ENCODE assay signal across 1 cellular context in the genomic region with DNA sequence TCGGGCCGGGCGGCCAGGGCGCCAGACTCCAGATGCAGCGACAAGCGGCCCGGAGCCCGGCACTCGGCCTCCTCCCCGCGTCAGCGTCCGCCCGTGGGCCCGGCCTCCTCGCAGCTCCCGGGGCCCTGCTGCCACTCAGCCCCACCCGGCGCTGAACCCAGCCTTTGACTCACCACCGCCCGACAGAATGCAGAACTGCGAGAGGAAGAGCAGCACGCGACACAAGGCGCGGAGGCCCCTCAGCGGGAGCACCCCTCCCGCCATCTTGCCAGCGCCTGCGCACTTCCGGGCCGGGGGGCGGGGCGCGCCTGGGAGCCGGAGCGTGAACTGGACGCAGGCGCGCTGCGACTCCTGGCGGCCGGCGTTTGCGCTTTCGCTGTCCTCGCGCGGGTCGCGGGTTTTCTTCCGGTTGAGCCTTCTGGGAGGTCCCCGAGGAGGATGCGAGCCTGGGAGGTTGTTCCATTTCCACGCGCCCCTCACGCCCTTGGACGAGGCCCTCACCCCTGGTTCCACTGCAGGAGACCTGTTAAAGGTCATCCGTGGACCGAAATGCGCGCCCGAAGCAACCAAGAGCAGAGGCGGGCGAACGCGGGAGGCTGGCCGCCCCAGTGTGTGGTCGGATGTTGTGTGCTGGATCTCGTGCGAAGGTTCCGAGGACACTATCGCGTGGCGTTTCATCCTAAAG.
TF ChIP-seq lines count a peak whose summit lies in the region.

A gene with protein sequence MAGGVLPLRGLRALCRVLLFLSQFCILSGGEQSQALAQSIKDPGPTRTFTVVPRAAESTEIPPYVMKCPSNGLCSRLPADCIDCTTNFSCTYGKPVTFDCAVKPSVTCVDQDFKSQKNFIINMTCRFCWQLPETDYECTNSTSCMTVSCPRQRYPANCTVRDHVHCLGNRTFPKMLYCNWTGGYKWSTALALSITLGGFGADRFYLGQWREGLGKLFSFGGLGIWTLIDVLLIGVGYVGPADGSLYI (minus strand): TSS at position 284 of the 685 bp plus-strand sequence. CDS start 20 bp downstream, at position 264.

TF ChIP-seq in GM12878, 131 proteins besides CTCF, POLR2A, EP300 and RAD21 (continued from another document and continues in another):
- TF ChIP-seq RB1 (IDR thresholded peaks at IDR 0.05; ENCODE audit: borderline replicate concordance) (peak; percentile 68; the same call in 1 of the 2 replicates), MXI1 (IDR thresholded peaks at IDR 0.05; ENCODE audit: low read depth, low read length) (peak; percentile 60; the same call in 1 of the 2 replicates), WRNIP1 (IDR thresholded peaks at IDR 0.05; ENCODE audit: borderline replicate concordance, low read depth, low read length) (no peak), POLR2AphosphoS5 (IDR thresholded peaks at IDR 0.05; ENCODE audit: low read length) (peak; percentile 91), CREM (IDR thresholded peaks at IDR 0.05; ENCODE audit: low read depth) (peak; percentile 43; the same call in 1 of the 2 replicates), SUZ12 (IDR thresholded peaks at IDR 0.05; ENCODE audit: unreplicated experiment) (no peak), PAX8 (IDR thresholded peaks at IDR 0.05) (no peak), ZNF622 (IDR thresholded peaks at IDR 0.05) (no peak), MYB (IDR thresholded peaks at IDR 0.05; ENCODE audit: borderline replicate concordance, low read depth, low read length) (no peak), MTA3 (IDR thresholded peaks at IDR 0.05; ENCODE audit: borderline replicate concordance, low read length) (no peak), JUNB (IDR thresholded peaks at IDR 0.05) (no peak), ZNF24 (IDR thresholded peaks at IDR 0.05) (no peak), GABPA (IDR thresholded peaks at IDR 0.05; ENCODE audit: low read depth) (peak; percentile 82), NRF1 (conservative IDR thresholded peaks at IDR 0.05; ENCODE audit: low read depth, low read length) (peak; percentile 54), NFYA (IDR thresholded peaks at IDR 0.05; ENCODE audit: borderline replicate concordance, low read depth, low read length) (no peak), PBX3 (IDR thresholded peaks at IDR 0.05; ENCODE audit: insufficient replicate concordance, low read depth, low read length) (peak; percentile 11), BCL11A (IDR thresholded peaks at IDR 0.05; ENCODE audit: low read depth, low read length) (0 out of 2 replicates have a peak, but pooled peaks have one; percentile 11), CHD4 (IDR thresholded peaks at IDR 0.05) (no peak), GATAD2B (conservative IDR thresholded peaks at IDR 0.05; ENCODE audit: low read depth) (0 out of 2 replicates have a peak, but pooled peaks have one; percentile 91), SIX5 (IDR thresholded peaks at IDR 0.05; ENCODE audit: low read depth, low read length, severe bottlenecking) (no peak), FOXM1 (IDR thresholded peaks at IDR 0.05; ENCODE audit: low read depth, low read length) (no peak), KLF5 (IDR thresholded peaks at IDR 0.05; ENCODE audit: partially characterized antibody) (peak; percentile 68), PKNOX1 (IDR thresholded peaks at IDR 0.05) (peak; percentile 79)
- TF ChIP-seq, protein P1, sequence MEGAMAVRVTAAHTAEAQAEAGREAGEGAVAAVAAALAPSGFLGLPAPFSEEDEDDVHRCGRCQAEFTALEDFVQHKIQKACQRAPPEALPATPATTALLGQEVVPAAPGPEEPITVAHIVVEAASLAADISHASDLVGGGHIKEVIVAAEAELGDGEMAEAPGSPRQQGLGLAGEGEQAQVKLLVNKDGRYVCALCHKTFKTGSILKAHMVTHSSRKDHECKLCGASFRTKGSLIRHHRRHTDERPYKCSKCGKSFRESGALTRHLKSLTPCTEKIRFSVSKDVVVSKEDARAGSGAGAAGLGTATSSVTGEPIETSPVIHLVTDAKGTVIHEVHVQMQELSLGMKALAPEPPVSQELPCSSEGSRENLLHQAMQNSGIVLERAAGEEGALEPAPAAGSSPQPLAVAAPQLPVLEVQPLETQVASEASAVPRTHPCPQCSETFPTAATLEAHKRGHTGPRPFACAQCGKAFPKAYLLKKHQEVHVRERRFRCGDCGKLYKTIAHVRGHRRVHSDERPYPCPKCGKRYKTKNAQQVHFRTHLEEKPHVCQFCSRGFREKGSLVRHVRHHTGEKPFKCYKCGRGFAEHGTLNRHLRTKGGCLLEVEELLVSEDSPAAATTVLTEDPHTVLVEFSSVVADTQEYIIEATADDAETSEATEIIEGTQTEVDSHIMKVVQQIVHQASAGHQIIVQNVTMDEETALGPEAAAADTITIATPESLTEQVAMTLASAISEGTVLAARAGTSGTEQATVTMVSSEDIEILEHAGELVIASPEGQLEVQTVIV (IDR thresholded peaks at IDR 0.05; ENCODE audit: borderline replicate concordance, partially characterized antibody) = peak; percentile 55
- TF ChIP-seq, protein P2, sequence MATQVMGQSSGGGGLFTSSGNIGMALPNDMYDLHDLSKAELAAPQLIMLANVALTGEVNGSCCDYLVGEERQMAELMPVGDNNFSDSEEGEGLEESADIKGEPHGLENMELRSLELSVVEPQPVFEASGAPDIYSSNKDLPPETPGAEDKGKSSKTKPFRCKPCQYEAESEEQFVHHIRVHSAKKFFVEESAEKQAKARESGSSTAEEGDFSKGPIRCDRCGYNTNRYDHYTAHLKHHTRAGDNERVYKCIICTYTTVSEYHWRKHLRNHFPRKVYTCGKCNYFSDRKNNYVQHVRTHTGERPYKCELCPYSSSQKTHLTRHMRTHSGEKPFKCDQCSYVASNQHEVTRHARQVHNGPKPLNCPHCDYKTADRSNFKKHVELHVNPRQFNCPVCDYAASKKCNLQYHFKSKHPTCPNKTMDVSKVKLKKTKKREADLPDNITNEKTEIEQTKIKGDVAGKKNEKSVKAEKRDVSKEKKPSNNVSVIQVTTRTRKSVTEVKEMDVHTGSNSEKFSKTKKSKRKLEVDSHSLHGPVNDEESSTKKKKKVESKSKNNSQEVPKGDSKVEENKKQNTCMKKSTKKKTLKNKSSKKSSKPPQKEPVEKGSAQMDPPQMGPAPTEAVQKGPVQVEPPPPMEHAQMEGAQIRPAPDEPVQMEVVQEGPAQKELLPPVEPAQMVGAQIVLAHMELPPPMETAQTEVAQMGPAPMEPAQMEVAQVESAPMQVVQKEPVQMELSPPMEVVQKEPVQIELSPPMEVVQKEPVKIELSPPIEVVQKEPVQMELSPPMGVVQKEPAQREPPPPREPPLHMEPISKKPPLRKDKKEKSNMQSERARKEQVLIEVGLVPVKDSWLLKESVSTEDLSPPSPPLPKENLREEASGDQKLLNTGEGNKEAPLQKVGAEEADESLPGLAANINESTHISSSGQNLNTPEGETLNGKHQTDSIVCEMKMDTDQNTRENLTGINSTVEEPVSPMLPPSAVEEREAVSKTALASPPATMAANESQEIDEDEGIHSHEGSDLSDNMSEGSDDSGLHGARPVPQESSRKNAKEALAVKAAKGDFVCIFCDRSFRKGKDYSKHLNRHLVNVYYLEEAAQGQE (IDR thresholded peaks at IDR 0.05; ENCODE audit: low read depth, low read length) = no peak
- TF ChIP-seq, protein P3, sequence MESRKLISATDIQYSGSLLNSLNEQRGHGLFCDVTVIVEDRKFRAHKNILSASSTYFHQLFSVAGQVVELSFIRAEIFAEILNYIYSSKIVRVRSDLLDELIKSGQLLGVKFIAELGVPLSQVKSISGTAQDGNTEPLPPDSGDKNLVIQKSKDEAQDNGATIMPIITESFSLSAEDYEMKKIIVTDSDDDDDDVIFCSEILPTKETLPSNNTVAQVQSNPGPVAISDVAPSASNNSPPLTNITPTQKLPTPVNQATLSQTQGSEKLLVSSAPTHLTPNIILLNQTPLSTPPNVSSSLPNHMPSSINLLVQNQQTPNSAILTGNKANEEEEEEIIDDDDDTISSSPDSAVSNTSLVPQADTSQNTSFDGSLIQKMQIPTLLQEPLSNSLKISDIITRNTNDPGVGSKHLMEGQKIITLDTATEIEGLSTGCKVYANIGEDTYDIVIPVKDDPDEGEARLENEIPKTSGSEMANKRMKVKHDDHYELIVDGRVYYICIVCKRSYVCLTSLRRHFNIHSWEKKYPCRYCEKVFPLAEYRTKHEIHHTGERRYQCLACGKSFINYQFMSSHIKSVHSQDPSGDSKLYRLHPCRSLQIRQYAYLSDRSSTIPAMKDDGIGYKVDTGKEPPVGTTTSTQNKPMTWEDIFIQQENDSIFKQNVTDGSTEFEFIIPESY (IDR thresholded peaks at IDR 0.05) = no peak
- TF ChIP-seq, protein P4, sequence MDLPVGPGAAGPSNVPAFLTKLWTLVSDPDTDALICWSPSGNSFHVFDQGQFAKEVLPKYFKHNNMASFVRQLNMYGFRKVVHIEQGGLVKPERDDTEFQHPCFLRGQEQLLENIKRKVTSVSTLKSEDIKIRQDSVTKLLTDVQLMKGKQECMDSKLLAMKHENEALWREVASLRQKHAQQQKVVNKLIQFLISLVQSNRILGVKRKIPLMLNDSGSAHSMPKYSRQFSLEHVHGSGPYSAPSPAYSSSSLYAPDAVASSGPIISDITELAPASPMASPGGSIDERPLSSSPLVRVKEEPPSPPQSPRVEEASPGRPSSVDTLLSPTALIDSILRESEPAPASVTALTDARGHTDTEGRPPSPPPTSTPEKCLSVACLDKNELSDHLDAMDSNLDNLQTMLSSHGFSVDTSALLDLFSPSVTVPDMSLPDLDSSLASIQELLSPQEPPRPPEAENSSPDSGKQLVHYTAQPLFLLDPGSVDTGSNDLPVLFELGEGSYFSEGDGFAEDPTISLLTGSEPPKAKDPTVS (IDR thresholded peaks at IDR 0.05; ENCODE audit: low read depth, low read length) = no peak
- TF ChIP-seq, protein P5, sequence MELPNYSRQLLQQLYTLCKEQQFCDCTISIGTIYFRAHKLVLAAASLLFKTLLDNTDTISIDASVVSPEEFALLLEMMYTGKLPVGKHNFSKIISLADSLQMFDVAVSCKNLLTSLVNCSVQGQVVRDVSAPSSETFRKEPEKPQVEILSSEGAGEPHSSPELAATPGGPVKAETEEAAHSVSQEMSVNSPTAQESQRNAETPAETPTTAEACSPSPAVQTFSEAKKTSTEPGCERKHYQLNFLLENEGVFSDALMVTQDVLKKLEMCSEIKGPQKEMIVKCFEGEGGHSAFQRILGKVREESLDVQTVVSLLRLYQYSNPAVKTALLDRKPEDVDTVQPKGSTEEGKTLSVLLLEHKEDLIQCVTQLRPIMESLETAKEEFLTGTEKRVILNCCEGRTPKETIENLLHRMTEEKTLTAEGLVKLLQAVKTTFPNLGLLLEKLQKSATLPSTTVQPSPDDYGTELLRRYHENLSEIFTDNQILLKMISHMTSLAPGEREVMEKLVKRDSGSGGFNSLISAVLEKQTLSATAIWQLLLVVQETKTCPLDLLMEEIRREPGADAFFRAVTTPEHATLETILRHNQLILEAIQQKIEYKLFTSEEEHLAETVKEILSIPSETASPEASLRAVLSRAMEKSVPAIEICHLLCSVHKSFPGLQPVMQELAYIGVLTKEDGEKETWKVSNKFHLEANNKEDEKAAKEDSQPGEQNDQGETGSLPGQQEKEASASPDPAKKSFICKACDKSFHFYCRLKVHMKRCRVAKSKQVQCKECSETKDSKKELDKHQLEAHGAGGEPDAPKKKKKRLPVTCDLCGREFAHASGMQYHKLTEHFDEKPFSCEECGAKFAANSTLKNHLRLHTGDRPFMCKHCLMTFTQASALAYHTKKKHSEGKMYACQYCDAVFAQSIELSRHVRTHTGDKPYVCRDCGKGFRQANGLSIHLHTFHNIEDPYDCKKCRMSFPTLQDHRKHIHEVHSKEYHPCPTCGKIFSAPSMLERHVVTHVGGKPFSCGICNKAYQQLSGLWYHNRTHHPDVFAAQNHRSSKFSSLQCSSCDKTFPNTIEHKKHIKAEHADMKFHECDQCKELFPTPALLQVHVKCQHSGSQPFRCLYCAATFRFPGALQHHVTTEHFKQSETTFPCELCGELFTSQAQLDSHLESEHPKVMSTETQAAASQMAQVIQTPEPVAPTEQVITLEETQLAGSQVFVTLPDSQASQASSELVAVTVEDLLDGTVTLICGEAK (IDR thresholded peaks at IDR 0.05; ENCODE audit: borderline replicate concordance) = peak; percentile 76; the same call in 1 of the 2 replicates
- TF ChIP-seq, protein P6, sequence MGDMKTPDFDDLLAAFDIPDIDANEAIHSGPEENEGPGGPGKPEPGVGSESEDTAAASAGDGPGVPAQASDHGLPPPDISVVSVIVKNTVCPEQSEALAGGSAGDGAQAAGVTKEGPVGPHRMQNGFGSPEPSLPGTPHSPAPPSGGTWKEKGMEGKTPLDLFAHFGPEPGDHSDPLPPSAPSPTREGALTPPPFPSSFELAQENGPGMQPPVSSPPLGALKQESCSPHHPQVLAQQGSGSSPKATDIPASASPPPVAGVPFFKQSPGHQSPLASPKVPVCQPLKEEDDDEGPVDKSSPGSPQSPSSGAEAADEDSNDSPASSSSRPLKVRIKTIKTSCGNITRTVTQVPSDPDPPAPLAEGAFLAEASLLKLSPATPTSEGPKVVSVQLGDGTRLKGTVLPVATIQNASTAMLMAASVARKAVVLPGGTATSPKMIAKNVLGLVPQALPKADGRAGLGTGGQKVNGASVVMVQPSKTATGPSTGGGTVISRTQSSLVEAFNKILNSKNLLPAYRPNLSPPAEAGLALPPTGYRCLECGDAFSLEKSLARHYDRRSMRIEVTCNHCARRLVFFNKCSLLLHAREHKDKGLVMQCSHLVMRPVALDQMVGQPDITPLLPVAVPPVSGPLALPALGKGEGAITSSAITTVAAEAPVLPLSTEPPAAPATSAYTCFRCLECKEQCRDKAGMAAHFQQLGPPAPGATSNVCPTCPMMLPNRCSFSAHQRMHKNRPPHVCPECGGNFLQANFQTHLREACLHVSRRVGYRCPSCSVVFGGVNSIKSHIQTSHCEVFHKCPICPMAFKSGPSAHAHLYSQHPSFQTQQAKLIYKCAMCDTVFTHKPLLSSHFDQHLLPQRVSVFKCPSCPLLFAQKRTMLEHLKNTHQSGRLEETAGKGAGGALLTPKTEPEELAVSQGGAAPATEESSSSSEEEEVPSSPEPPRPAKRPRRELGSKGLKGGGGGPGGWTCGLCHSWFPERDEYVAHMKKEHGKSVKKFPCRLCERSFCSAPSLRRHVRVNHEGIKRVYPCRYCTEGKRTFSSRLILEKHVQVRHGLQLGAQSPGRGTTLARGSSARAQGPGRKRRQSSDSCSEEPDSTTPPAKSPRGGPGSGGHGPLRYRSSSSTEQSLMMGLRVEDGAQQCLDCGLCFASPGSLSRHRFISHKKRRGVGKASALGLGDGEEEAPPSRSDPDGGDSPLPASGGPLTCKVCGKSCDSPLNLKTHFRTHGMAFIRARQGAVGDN (IDR thresholded peaks at IDR 0.05) = peak; percentile 87
